In genomic region chr6:154852700-154853099, GRCh38 we compare ENCODE assay signal across 1 cellular context.
TF ChIP-seq lines count a peak whose summit lies in the region.

No MANE protein-coding gene starts in this region.

TF ChIP-seq in HEK293, 187 proteins besides CTCF, POLR2A, EP300 and RAD21 (continued from another document and continues in another):
- TF ChIP-seq ZNF623 (tag by site-specific recombination; IDR thresholded peaks at IDR 0.05) = 0 out of 2 replicates have a peak, but pooled peaks have one; percentile 30
- TF ChIP-seq GLIS1 (tag by site-specific recombination; IDR thresholded peaks at IDR 0.05) = no peak
- TF ChIP-seq PRDM1 (tag by site-specific recombination; IDR thresholded peaks at IDR 0.05) = peak; percentile 83
- peak; percentile 82 for TF ChIP-seq KLF8 (tag by site-specific recombination; IDR thresholded peaks at IDR 0.05)
- TF ChIP-seq SALL2 (tag by site-specific recombination; IDR thresholded peaks at IDR 0.05; ENCODE audit: borderline replicate concordance) = no peak
- TF ChIP-seq ZNF239 (tag by site-specific recombination; IDR thresholded peaks at IDR 0.05) = no peak
- TF ChIP-seq ZSCAN30 (tag by site-specific recombination; IDR thresholded peaks at IDR 0.05) = peak; percentile 80; the same call in 1 of the 2 replicates
- no peak for TF ChIP-seq ZIC2 (tag by site-specific recombination; IDR thresholded peaks at IDR 0.05)
- peak; percentile 46 for TF ChIP-seq ZNF398 (tag by site-specific recombination; IDR thresholded peaks at IDR 0.05)
- peak; percentile 37; the same call in 1 of the 2 replicates for TF ChIP-seq ZBTB20 (tag by site-specific recombination; IDR thresholded peaks at IDR 0.05)
- TF ChIP-seq ZXDB (tag by site-specific recombination; IDR thresholded peaks at IDR 0.05) = peak; percentile 81
- no peak for TF ChIP-seq AEBP2 (tag by site-specific recombination; IDR thresholded peaks at IDR 0.05; ENCODE audit: borderline replicate concordance)
- TF ChIP-seq ZBTB10 (tag by site-specific recombination; IDR thresholded peaks at IDR 0.05) = no peak
- peak; percentile 82 for TF ChIP-seq HIC1 (tag by site-specific recombination; IDR thresholded peaks at IDR 0.05)
- TF ChIP-seq ZNF114 (tag by site-specific recombination; IDR thresholded peaks at IDR 0.05) = no peak
- no peak for TF ChIP-seq ZNF426 (tag by site-specific recombination; IDR thresholded peaks at IDR 0.05)
- no peak for TF ChIP-seq ZNF530 (tag by site-specific recombination; IDR thresholded peaks at IDR 0.05; ENCODE audit: low read depth)
- TF ChIP-seq ZSCAN5A (tag by site-specific recombination; IDR thresholded peaks at IDR 0.05) = peak; percentile 58; the same call in 1 of the 2 replicates
- no peak for TF ChIP-seq ZNF354C (tag by site-specific recombination; IDR thresholded peaks at IDR 0.05; ENCODE audit: borderline replicate concordance, low read depth)
- no peak for TF ChIP-seq TCF7L2 (IDR thresholded peaks at IDR 0.05; ENCODE audit: borderline replicate concordance, low read depth, low read length)
- TF ChIP-seq ZNF133 (tag by site-specific recombination; IDR thresholded peaks at IDR 0.05) = no peak
- TF ChIP-seq ZNF624 (tag by site-specific recombination; IDR thresholded peaks at IDR 0.05) = no peak
- peak; percentile 22; the same call in 1 of the 2 replicates for TF ChIP-seq ZNF335 (tag by site-specific recombination; conservative IDR thresholded peaks at IDR 0.05)
- peak; percentile 13; the same call in 1 of the 2 replicates for TF ChIP-seq ZNF654 (tag by site-specific recombination; IDR thresholded peaks at IDR 0.05; ENCODE audit: low read depth)
- TF ChIP-seq ZNF48 (tag by site-specific recombination; IDR thresholded peaks at IDR 0.05) = no peak
- TF ChIP-seq ZFP37 (tag by site-specific recombination; IDR thresholded peaks at IDR 0.05) = no peak
- no peak for TF ChIP-seq SP2 (tag by site-specific recombination; IDR thresholded peaks at IDR 0.05)
- TF ChIP-seq ZBTB26 (tag by site-specific recombination; optimal IDR thresholded peaks at IDR 0.05) = no peak
- TF ChIP-seq ZNF768 (tag by site-specific recombination; IDR thresholded peaks at IDR 0.05) = no peak
- no peak for TF ChIP-seq ZNF404 (tag by site-specific recombination; IDR thresholded peaks at IDR 0.05)
- TF ChIP-seq WT1 (tag by site-specific recombination; IDR thresholded peaks at IDR 0.05) = peak; percentile 86
- no peak for TF ChIP-seq ZNF560 (tag by site-specific recombination; IDR thresholded peaks at IDR 0.05; ENCODE audit: borderline replicate concordance)
- TF ChIP-seq ZBTB44 (tag by site-specific recombination; IDR thresholded peaks at IDR 0.05) = peak; percentile 73; the same call in 1 of the 2 replicates
- peak; percentile 40 for TF ChIP-seq PATZ1 (tag by site-specific recombination; IDR thresholded peaks at IDR 0.05)
- TF ChIP-seq ZNF549 (tag by site-specific recombination; IDR thresholded peaks at IDR 0.05) = peak; percentile 30; the same call in 1 of the 2 replicates
- TF ChIP-seq GLI4 (tag by site-specific recombination; IDR thresholded peaks at IDR 0.05) = no peak
- peak; percentile 64; the same call in 1 of the 2 replicates for TF ChIP-seq ZNF184 (tag by site-specific recombination; IDR thresholded peaks at IDR 0.05)
- TF ChIP-seq ZNF433 (tag by site-specific recombination; IDR thresholded peaks at IDR 0.05; ENCODE audit: low read depth) = no peak
- TF ChIP-seq IKZF3 (tag by site-specific recombination; IDR thresholded peaks at IDR 0.05) = peak; percentile 93
- peak; percentile 74; the same call in 1 of the 2 replicates for TF ChIP-seq ZNF24 (tag by site-specific recombination; IDR thresholded peaks at IDR 0.05)
- peak; percentile 91 for TF ChIP-seq OSR2 (tag by site-specific recombination; IDR thresholded peaks at IDR 0.05)
- TF ChIP-seq ZNF777 (tag by site-specific recombination; IDR thresholded peaks at IDR 0.05; ENCODE audit: borderline replicate concordance) = no peak
- no peak for TF ChIP-seq ZNF138 (tag by site-specific recombination; IDR thresholded peaks at IDR 0.05; ENCODE audit: borderline replicate concordance)
- no peak for TF ChIP-seq ZNF785 (tag by site-specific recombination; IDR thresholded peaks at IDR 0.05)
- TF ChIP-seq ZNF18 (tag by site-specific recombination; IDR thresholded peaks at IDR 0.05) = peak; percentile 62; the same call in 1 of the 2 replicates
- no peak for TF ChIP-seq ZNF510 (tag by site-specific recombination; IDR thresholded peaks at IDR 0.05; ENCODE audit: insufficient replicate concordance)
- no peak for TF ChIP-seq ZNF248 (tag by site-specific recombination; IDR thresholded peaks at IDR 0.05)
- TF ChIP-seq KLF17 (tag by site-specific recombination; IDR thresholded peaks at IDR 0.05) = peak; percentile 84; the same call in 1 of the 2 replicates
- no peak for TF ChIP-seq ZNF76 (tag by site-specific recombination; IDR thresholded peaks at IDR 0.05; ENCODE audit: borderline replicate concordance, low read depth)
